In genomic region chr6:3271756-3272155, GRCh38 we compare ENCODE assay signal across 1 cellular context.
TF ChIP-seq lines count a peak whose summit lies in the region.

No MANE protein-coding gene starts in this region.

TF ChIP-seq in HepG2, 621 proteins besides CTCF, POLR2A, EP300 and RAD21:
- TF ChIP-seq AGO2 (optimal IDR thresholded peaks at IDR 0.05; ENCODE audit: low read depth, low read length): peak; percentile 21
- TF ChIP-seq, protein P1, sequence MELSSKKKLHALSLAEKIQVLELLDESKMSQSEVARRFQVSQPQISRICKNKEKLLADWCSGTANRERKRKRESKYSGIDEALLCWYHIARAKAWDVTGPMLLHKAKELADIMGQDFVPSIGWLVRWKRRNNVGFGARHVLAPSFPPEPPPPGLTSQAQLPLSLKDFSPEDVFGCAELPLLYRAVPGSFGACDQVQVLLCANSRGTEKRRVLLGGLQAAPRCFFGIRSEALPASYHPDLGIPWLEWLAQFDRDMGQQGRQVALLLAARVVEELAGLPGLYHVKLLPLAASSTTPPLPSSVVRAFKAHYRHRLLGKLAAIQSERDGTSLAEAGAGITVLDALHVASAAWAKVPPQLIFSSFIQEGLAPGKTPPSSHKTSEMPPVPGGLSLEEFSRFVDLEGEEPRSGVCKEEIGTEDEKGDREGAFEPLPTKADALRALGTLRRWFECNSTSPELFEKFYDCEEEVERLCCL (CRISPR knock-in tag; IDR thresholded peaks at IDR 0.05; ENCODE audit: borderline replicate concordance): no peak
- TF ChIP-seq CSRNP2 (CRISPR knock-in tag; conservative IDR thresholded peaks at IDR 0.05; ENCODE audit: low read depth): no peak
